Comparison of ENCODE assay signal across 1 cellular context in genomic region chr5:77635617-77636422, GRCh38.
TF ChIP-seq lines count a peak whose summit lies in the region.

No MANE protein-coding gene starts in this region.

TF ChIP-seq in HepG2, 621 proteins besides CTCF, POLR2A, EP300 and RAD21 (continued from another document):
- no peak for TF ChIP-seq SPEN (CRISPR knock-in tag; IDR thresholded peaks at IDR 0.05; ENCODE audit: low read depth)
- no peak for TF ChIP-seq TCF7 (IDR thresholded peaks at IDR 0.05; ENCODE audit: low read depth)
- no peak for TF ChIP-seq ZGPAT (CRISPR knock-in tag; IDR thresholded peaks at IDR 0.05)
- no peak for TF ChIP-seq HOXA3 (CRISPR knock-in tag; IDR thresholded peaks at IDR 0.05)
- no peak for TF ChIP-seq RFX1 (IDR thresholded peaks at IDR 0.05)
- TF ChIP-seq ZBTB39 (CRISPR knock-in tag; IDR thresholded peaks at IDR 0.05), result no peak
- no peak for TF ChIP-seq GMEB2 (CRISPR knock-in tag; IDR thresholded peaks at IDR 0.05; ENCODE audit: low read depth)
